ENCODE assay signal across 1 cellular context in genomic region chr2:181178130-181178529, GRCh38.
TF ChIP-seq lines count a peak whose summit lies in the region.

No MANE protein-coding gene starts in this region.

TF ChIP-seq in GM23338, 12 proteins besides CTCF, POLR2A, EP300 and RAD21 (continued from another document):
- no peak for TF ChIP-seq REST (IDR thresholded peaks at IDR 0.05; ENCODE audit: unreplicated experiment)
- TF ChIP-seq EZH2 (IDR thresholded peaks at IDR 0.05; ENCODE audit: low read depth, unreplicated experiment) = no peak
- TF ChIP-seq ZNF114 (CRISPR knock-in tag; IDR thresholded peaks at IDR 0.05) = no peak
- TF ChIP-seq ZNF462 (CRISPR knock-in tag; IDR thresholded peaks at IDR 0.05) = no peak
- no peak for TF ChIP-seq POLR2AphosphoS5 (IDR thresholded peaks at IDR 0.05; ENCODE audit: low read depth)
- no peak for TF ChIP-seq NANOG (IDR thresholded peaks at IDR 0.05; ENCODE audit: borderline replicate concordance)
- TF ChIP-seq JUNB (IDR thresholded peaks at IDR 0.05; ENCODE audit: unreplicated experiment) = no peak
- TF ChIP-seq EZH2phosphoT487 (IDR thresholded peaks at IDR 0.05; ENCODE audit: unreplicated experiment) = no peak
